Comparison of ENCODE assay signal across 36 cellular contexts in the genomic region with DNA sequence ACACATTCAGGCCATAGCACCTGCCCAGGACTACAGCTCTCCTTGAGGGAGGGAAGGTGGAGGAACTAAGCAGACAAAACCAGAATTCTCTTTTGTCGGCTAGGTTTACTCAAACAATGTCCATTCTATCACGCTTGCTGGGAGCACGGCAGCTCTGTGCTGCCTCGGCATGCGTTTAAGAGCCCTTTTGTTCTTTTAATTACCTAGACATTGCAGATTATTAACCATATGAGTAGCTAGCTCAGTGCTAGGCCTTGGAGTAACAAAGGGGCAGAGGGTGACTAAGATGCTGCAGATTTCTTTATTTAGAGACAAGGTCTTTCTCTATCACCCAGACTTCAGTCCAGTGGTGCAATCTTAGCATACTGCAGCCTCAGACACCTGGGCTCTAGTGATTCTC. TPM values are rescaled to one million over a fixed set of nuclear protein-coding genes. Genes with fewer than 3 reads are reported as not detected.
A peak's percentile ranks its signal among the peaks of the same experiment; 100 is the strongest.
DNase-seq lines count a peak whose midpoint lies in the region; ATAC-seq and TF ChIP-seq lines count a peak whose summit lies in the region.
"Had no signal": no experiment of that assay in that cellular context is flagged by ENCODE, and none has a peak within 500 bp of the region (broad histone marks: within the 10 kb centered on the region; RNA-seq: fewer than 3 reads in every experiment).

No MANE protein-coding gene starts in this region.

- peak overlapping the region; percentile 54 for H3K4me2 ChIP-seq in neural progenitor cell

- DNase-seq in DMS153 (lab: John Stamatoyannopoulos, UW) (peak; percentile 18), NCI-H345 (lab: John Stamatoyannopoulos, UW) (peak; percentile 22), neural progenitor cell (ENCODE audit: low spot score) (peak; percentile 86), hepatic stellate cell (ENCODE audit: low spot score) (no peak), right lobe of liver (no peak)
- no peak for DNase-seq in central memory CD4-positive, alpha-beta T cell
- DNase-seq: activated B cell treated with CpG ODN at 0.5 μM for 24 hours; activated gamma-delta T cell; activated T-cell treated with anti-CD3 and anti-CD28 coated beads, Interleukin-2, amount 50 U/mL, for 24 hours; Calu3; dermis blood vessel endothelial cell; endodermal cell; foreskin fibroblast; heart left ventricle; KBM-7; left cardiac atrium; NCI-H2029 treated with DMSO at 0.1 percent for 48 hours; NCI-H446 treated with DMSO at 0.1 percent for 48 hours; right cardiac atrium; spleen; stimulated activated CD4-positive, alpha-beta T cell treated with anti-CD3 and anti-CD28 coated beads, Interleukin-2, amount 100 ng/mL, for 24 hours; stimulated activated CD8-positive, alpha-beta memory T cell treated with anti-CD3 and anti-CD28 coated beads, Interleukin-4, amount 100 ng/mL, for 48 hours; stimulated activated naive CD8-positive, alpha-beta T cell treated with anti-CD3 and anti-CD28 coated beads, Interleukin-15, amount 100 ng/mL, for 72 hours; T-helper 1 cell had no signal

- peaks cover 27% of the 10 kb centered on the region for H3F3A ChIP-seq in neural progenitor cell (ENCODE audit: low read depth)

- H3K9ac ChIP-seq in neural progenitor cell, result no peak overlapping the region
- H3K9ac ChIP-seq: parathyroid adenoma had no signal

- peaks cover 10% of the 10 kb centered on the region for H4K20me1 ChIP-seq in neural progenitor cell (ENCODE audit: low read depth)

- no peaks in the 10 kb centered on the region for H3K9me3 ChIP-seq in neural progenitor cell (ENCODE audit: low read depth)
- H3K9me3 ChIP-seq in right lobe of liver, result no peaks in the 10 kb centered on the region
- H3K9me3 ChIP-seq: esophagus muscularis mucosa, heart left ventricle, thoracic aorta had no signal

- H3K4me3 ChIP-seq in neural progenitor cell (no peak overlapping the region), right lobe of liver (no peak overlapping the region)
- H3K4me3 ChIP-seq: esophagus muscularis mucosa, heart left ventricle, spleen, thoracic aorta had no signal

- H3K27me3 Mint-ChIP-seq in neural progenitor cell (ENCODE audit: insufficient read depth, low read depth), result peaks cover 26% of the 10 kb centered on the region
- H3K27me3 Mint-ChIP-seq: activated B cell treated with CpG ODN at 0.5 μM for 24 hours had no signal

- no peak for TF ChIP-seq CTCF in neural progenitor cell (IDR thresholded peaks at IDR 0.05)
- TF ChIP-seq CTCF in right lobe of liver (IDR thresholded peaks at IDR 0.05), result no peak

- no peak for TF ChIP-seq POLR2A in right lobe of liver (IDR thresholded peaks at IDR 0.05)

- peaks cover 24% of the 10 kb centered on the region for H3K4me1 Mint-ChIP-seq in neural progenitor cell
- H3K4me1 Mint-ChIP-seq: central memory CD8-positive, alpha-beta T cell had no signal

- H3K27me3 ChIP-seq in neural progenitor cell (peaks cover 36% of the 10 kb centered on the region), right lobe of liver (no peaks in the 10 kb centered on the region)

- no peaks in the 10 kb centered on the region for H3K79me2 ChIP-seq in neural progenitor cell (ENCODE audit: low read depth)
- H3K79me2 ChIP-seq: parathyroid adenoma had no signal

- intact Hi-C loops in right lobe of liver (cut with DNase I), result no loop called here

- no peak overlapping the region for H2AFZ ChIP-seq in neural progenitor cell (replicated peaks)
- H2AFZ ChIP-seq: parathyroid adenoma had no signal

- WGBS in right lobe of liver (ENCODE audit: insufficient coverage, low coverage, low lambda C conversion rate, missing lambda C conversion rate), result 40% methylated on average over 1 of the region's 5 CpGs

- H3K36me3 ChIP-seq in neural progenitor cell (no peaks in the 10 kb centered on the region), right lobe of liver (no peaks in the 10 kb centered on the region)
- H3K36me3 ChIP-seq: esophagus muscularis mucosa, heart left ventricle, spleen, thoracic aorta had no signal

- ATAC-seq in esophagus mucosa (peak; percentile 55), right lobe of liver (no peak), GM21360 (IDR thresholded peaks at IDR 0.05; ENCODE audit: unreplicated experiment) (no peak)
- ATAC-seq: heart left ventricle; left cardiac atrium; right cardiac atrium; stimulated activated naive CD8-positive, alpha-beta T cell treated with anti-CD3 and anti-CD28 coated beads, Interleukin-15, amount 100 ng/mL, for 72 hours had no signal

- H3K27ac ChIP-seq in neural progenitor cell (peak overlapping the region; percentile 82), right lobe of liver (no peak overlapping the region)
- H3K27ac ChIP-seq: C4-2B, esophagus muscularis mucosa, heart left ventricle, parathyroid adenoma, spleen, thoracic aorta had no signal

- H3K4me1 ChIP-seq in neural progenitor cell (peaks cover 25% of the 10 kb centered on the region), right lobe of liver (no peaks in the 10 kb centered on the region)
- H3K4me1 ChIP-seq: parathyroid adenoma had no signal

- H3K4me3 Mint-ChIP-seq in neural progenitor cell, result no peak overlapping the region
- H3K4me3 Mint-ChIP-seq: activated B cell treated with CpG ODN at 0.5 μM for 24 hours; activated T-cell treated with anti-CD3 and anti-CD28 coated beads, Interleukin-2, amount 50 U/mL, for 24 hours; central memory CD8-positive, alpha-beta T cell; endodermal cell; nephron; stimulated activated naive CD8-positive, alpha-beta T cell treated with anti-CD3 and anti-CD28 coated beads, Interleukin-15, amount 100 ng/mL, for 72 hours had no signal

- no peaks in the 10 kb centered on the region for H3K36me3 Mint-ChIP-seq in neural progenitor cell

- H3K27ac Mint-ChIP-seq in neural progenitor cell, result no peak overlapping the region
- H3K27ac Mint-ChIP-seq: activated T-cell treated with anti-CD3 and anti-CD28 coated beads, Interleukin-2, amount 50 U/mL, for 24 hours; endodermal cell; nephron; stimulated activated naive CD8-positive, alpha-beta T cell treated with anti-CD3 and anti-CD28 coated beads, Interleukin-15, amount 100 ng/mL, for 72 hours had no signal

- H3K9me3 Mint-ChIP-seq in neural progenitor cell, result peaks cover 3% of the 10 kb centered on the region
- H3K9me3 Mint-ChIP-seq: activated T-cell treated with anti-CD3 and anti-CD28 coated beads, Interleukin-2, amount 50 U/mL, for 24 hours; central memory CD8-positive, alpha-beta T cell; endodermal cell; nephron had no signal

RNA-seq across cellular contexts. Expression of gene MSGN1, which starts 11.0 kb away (rescaled TPM):
- not detected for total RNA-seq in esophagus mucosa
- total RNA-seq in neural progenitor cell (ENCODE audit: low replicate concordance), result not detected in 2 replicates
- not detected for total RNA-seq in right lobe of liver
- total RNA-seq: A172, Calu3, Daoy, dermis blood vessel endothelial cell, endodermal cell, esophagus muscularis mucosa, heart left ventricle, left cardiac atrium, MCF 10A, right cardiac atrium, SK-MEL-5, spleen, thoracic aorta had no signal

RNA-seq across cellular contexts. Expression of gene KCNS3, which starts 51.2 kb away (rescaled TPM):
- total RNA-seq in esophagus mucosa, result 3.4 TPM
- 10.0 and 15.0 TPM in 2 replicates for total RNA-seq in neural progenitor cell (ENCODE audit: low replicate concordance)
- 1 to 10 TPM; 1.3 to 6.8 (median 2.9) TPM for total RNA-seq in right lobe of liver

Comparison
In these comparisons a context has a peak if more than half of its experiments do, and no peak if none do; other contexts are left out.
1. DNase-seq: peak in DMS153 (single experiment), NCI-H345 (single experiment) and neural progenitor cell (single experiment); none in hepatic stellate cell (single experiment), right lobe of liver (0 of 3) and central memory CD4-positive, alpha-beta T cell (single experiment).